ENCODE assay signal across 11 cellular contexts in the genomic region with DNA sequence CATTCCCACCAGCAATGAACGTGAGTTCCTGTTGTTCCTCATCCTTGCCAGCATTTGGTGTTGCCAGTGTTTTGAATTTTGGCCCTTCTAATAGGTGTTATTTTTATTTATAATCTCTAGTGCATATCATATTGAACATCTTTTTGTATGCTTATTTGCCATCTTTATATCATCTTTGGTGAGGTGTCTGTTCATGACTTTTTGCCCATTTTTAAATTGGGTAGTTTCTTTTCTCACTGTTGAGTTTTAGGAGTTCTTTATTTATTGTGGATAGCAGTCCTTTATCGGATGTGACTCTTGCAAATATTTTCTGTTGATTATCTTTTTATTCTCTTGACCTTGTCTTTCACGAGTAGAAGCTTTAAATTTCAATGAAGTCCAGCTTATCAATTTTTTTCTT.
"Had no signal": no experiment of that assay in that cellular context is flagged by ENCODE, and none has a peak within 500 bp of the region (broad histone marks: within the 10 kb centered on the region; RNA-seq: fewer than 3 reads in every experiment).

No MANE protein-coding gene starts in this region.

- H3K9ac ChIP-seq: GM23248 had no signal

- H3K4me1 ChIP-seq: HAP-1 had no signal

- FAIRE-seq: H1, H54 had no signal

- H3K36me3 ChIP-seq: HAP-1 had no signal

- H3K4me2 ChIP-seq: GM23338 had no signal

- H3K4me3 ChIP-seq: GM23248, GM23338, HAP-1 had no signal

- H3K27ac ChIP-seq: GM23248 had no signal

- DNase-seq: GM23248, GOT3, H7, H9, HCEC 1CT, HFFc6 had no signal

- H2AFZ ChIP-seq: GM23248, GM23338 had no signal

- ATAC-seq: GM23338, HCT116 had no signal
